8 cellular contexts compared by ENCODE assay signal in the genomic region with DNA sequence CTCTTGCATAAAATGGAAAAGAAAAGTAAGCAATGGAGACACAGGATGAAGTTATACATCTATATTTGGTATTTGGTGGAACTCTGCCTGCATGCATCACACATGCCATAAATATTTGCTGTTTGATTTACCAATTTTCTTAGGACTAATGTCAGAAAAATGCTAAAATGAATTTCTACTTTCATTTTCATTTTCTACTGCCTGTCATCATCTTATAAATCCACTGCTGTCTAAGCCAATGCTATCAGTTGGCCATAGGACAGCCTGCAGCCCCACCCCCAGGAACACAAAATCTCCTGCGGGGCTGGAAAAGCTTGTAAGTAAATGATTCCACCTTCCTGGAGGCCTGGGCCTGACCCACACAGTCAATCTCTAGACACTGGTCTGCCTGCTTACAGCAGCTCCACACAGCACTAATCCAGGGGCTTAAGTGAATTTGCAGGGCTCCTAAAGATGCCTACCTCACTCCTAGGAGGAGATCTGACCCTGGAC.
DNase-seq lines count a peak whose midpoint lies in the region; ATAC-seq and TF ChIP-seq lines count a peak whose summit lies in the region.
"Had no signal": no experiment of that assay in that cellular context is flagged by ENCODE, and none has a peak within 500 bp of the region (broad histone marks: within the 10 kb centered on the region; RNA-seq: fewer than 3 reads in every experiment).

No MANE protein-coding gene starts in this region.

- no peak for TF ChIP-seq CTCF in GM13976 (IDR thresholded peaks at IDR 0.05; ENCODE audit: borderline replicate concordance, control extremely low read depth, extremely low read depth, insufficient read depth, missing control alignments)

- peak; percentile 58 for ATAC-seq in GM18867 (IDR thresholded peaks at IDR 0.05; ENCODE audit: unreplicated experiment)

- in situ Hi-C loops in GM13976 (cut with MboI; ENCODE audit: low sequenced_read_pairs, unreplicated experiment) = no loop called here

- DNase-seq in RPMI7951 (ENCODE audit: low read depth) (peak; percentile 80), fibroblast of peridontal ligament (ENCODE audit: extremely low read depth) (peak; percentile 78), renal cortical epithelial cell (ENCODE audit: low read depth) (peak; percentile 65), middle frontal gyrus (ENCODE audit: extremely low spot score, low spot score) (no peak), GM13976 (ENCODE audit: low spot score) (no peak), HuH-7.5 (ENCODE audit: low spot score) (no peak)
- DNase-seq: activated B cell treated with CpG ODN at 0.5 μM for 24 hours had no signal

Comparison
In these comparisons a context has a peak if more than half of its experiments do, and no peak if none do; other contexts are left out.
1. DNase-seq: peak in RPMI7951 (single experiment), fibroblast of peridontal ligament (single experiment) and renal cortical epithelial cell (single experiment); none in middle frontal gyrus (single experiment), GM13976 (single experiment) and HuH-7.5 (single experiment).